ENCODE assay signal across 10 cellular contexts in the genomic region with DNA sequence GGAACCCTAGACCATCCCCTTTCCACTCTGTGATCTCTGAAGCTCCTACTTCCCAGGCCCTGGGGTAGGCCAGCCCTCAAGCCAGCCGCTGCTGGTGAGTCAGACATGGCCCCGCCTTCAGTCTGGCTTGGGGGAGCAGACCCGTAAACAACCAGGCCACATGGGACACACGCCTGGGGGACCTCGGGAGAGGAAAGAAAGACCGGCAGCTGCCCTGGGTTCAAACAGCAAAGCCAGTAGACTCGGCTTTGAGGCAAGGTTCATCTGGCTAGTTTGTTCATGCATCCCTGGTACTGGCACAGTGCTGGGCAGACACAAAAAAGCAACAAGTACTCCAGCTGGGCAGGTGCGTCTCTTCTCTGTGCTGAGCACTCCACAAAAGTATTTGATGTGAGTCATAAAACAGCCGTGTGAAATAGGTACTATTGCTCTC.
DNase-seq lines count a peak whose midpoint lies in the region; ATAC-seq lines count a peak whose summit lies in the region.
"Had no signal": no experiment of that assay in that cellular context is flagged by ENCODE, and none has a peak within 500 bp of the region (broad histone marks: within the 10 kb centered on the region; RNA-seq: fewer than 3 reads in every experiment).

No MANE protein-coding gene starts in this region.

- DNase-seq in 8988T, result peak; percentile 57
- peak; percentile 76 for DNase-seq in GM03348 (ENCODE audit: low spot score)
- DNase-seq in RKO (ENCODE audit: low spot score), result peak; percentile 37
- peak; percentile 41 for DNase-seq in hepatic stellate cell (ENCODE audit: low spot score)
- DNase-seq in stimulated activated naive CD8-positive, alpha-beta T cell treated with anti-CD3 and anti-CD28 coated beads, Interleukin-15, Interleukin-2, amounts not matched to agents 100 U/mL and 50 U/mL, for 24 hours, result no peak
- DNase-seq in activated T-cell treated with anti-CD3 and anti-CD28 coated beads, Interleukin-2, amount 50 U/mL, for 1 hour, result no peak
- no peak for DNase-seq in hippocampal formation (lab: John Stamatoyannopoulos, UW)
- DNase-seq: heart right ventricle had no signal

- ATAC-seq in stimulated activated naive CD8-positive, alpha-beta T cell treated with anti-CD3 and anti-CD28 coated beads, Interleukin-15, Interleukin-2, amounts not matched to agents 100 U/mL and 50 U/mL, for 24 hours, result no peak
- no peak for ATAC-seq in HG03135 (IDR thresholded peaks at IDR 0.05; ENCODE audit: unreplicated experiment)
- ATAC-seq: heart right ventricle; natural killer cell treated with Interleukin-12 subunit alpha and Interleukin-12 subunit beta and Interleukin-15 and Interleukin-18, amount 100 ng/mL, for 72 hours had no signal

Comparison
In these comparisons a context has a peak if more than half of its experiments do, and no peak if none do; other contexts are left out.
1. DNase-seq: peak in 8988T (single experiment), GM03348 (single experiment), RKO (single experiment) and hepatic stellate cell (single experiment); none in stimulated activated naive CD8-positive, alpha-beta T cell treated with anti-CD3 and anti-CD28 coated beads, Interleukin-15, Interleukin-2, amounts not matched to agents 100 U/mL and 50 U/mL, for 24 hours (single experiment), activated T-cell treated with anti-CD3 and anti-CD28 coated beads, Interleukin-2, amount 50 U/mL, for 1 hour (single experiment) and hippocampal formation (0 of 2).